ENCODE assay signal across 28 cellular contexts in the genomic region with DNA sequence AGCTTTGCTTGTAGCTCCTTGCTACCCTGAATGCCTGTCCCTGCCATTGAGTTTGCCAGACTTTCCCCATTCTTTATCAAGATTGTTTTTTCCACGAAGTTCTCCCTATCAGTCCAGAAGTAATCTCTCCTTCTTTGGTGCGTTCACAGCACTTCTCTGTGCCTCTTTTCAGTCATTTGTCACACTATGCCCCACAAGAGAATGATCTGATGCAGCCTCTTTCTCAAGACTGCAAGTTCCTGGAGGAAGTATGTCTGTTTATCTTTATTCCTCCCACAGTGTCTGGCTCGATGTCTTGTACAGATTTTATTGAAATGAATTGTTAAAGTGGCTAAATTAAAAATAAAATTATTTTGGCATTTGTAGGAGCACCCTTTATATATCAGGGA.
DNase-seq lines count a peak whose midpoint lies in the region; TF ChIP-seq lines count a peak whose summit lies in the region.
"Had no signal": no experiment of that assay in that cellular context is flagged by ENCODE, and none has a peak within 500 bp of the region (broad histone marks: within the 10 kb centered on the region; RNA-seq: fewer than 3 reads in every experiment).

No MANE protein-coding gene starts in this region.

- H3K79me2 ChIP-seq in GM23248 (ENCODE audit: insufficient read depth): no peaks in the 10 kb centered on the region
- H3K79me2 ChIP-seq in smooth muscle cell (ENCODE audit: low read depth): no peaks in the 10 kb centered on the region

- H3K4me2 ChIP-seq in GM23248 (ENCODE audit: unreplicated experiment): peak overlapping the region; percentile 56
- peak overlapping the region; percentile 73 for H3K4me2 ChIP-seq in smooth muscle cell

- H3K9ac ChIP-seq in GM23248 (no peak overlapping the region), adipocyte (ENCODE audit: low read length) (peak overlapping the region; percentile 23), smooth muscle cell (ENCODE audit: low read depth) (peak overlapping the region; percentile 73)

- H3K4me3 ChIP-seq in GM23248 (peak overlapping the region; percentile 36; the same call in 1 of the 2 replicates), adipocyte (ENCODE audit: low read length) (peak overlapping the region; percentile 52), fibroblast of pulmonary artery (replicated peaks; ENCODE audit: low read depth, low read length) (no peak overlapping the region), smooth muscle cell (no peak overlapping the region), breast epithelium (no peak overlapping the region)
- H3K4me3 ChIP-seq: dorsolateral prefrontal cortex, GM12878, left ventricle myocardium inferior, ovary, thyroid gland had no signal

- H4K20me1 ChIP-seq in GM23248 (ENCODE audit: insufficient read depth) (no peaks in the 10 kb centered on the region), smooth muscle cell (ENCODE audit: low read depth) (no peaks in the 10 kb centered on the region)

- H3K27ac ChIP-seq in GM23248: peak overlapping the region; percentile 31
- peak overlapping the region; percentile 89 for H3K27ac ChIP-seq in smooth muscle cell (ENCODE audit: low read depth)
- H3K27ac ChIP-seq in breast epithelium: no peak overlapping the region
- H3K27ac ChIP-seq: dorsolateral prefrontal cortex, foreskin keratinocyte, left ventricle myocardium inferior, ovary, thyroid gland had no signal

- H3F3A ChIP-seq in GM23248 (ENCODE audit: insufficient read depth) (peaks cover 25% of the 10 kb centered on the region; the same call in 1 of the 2 replicates), smooth muscle cell (ENCODE audit: low read depth) (peaks cover 3% of the 10 kb centered on the region)

- peak; percentile 42 for DNase-seq in GM23248
- peak; percentile 47 for DNase-seq in adipocyte (ENCODE audit: low read depth)
- DNase-seq in fibroblast of pulmonary artery (ENCODE audit: low read depth): peak; percentile 31
- no peak for DNase-seq in smooth muscle cell (lab: John Stamatoyannopoulos, UW; ENCODE audit: unreplicated experiment)
- no peak for DNase-seq in NCI-H2107 (lab: John Stamatoyannopoulos, UW)
- DNase-seq in GDM1 (lab: John Stamatoyannopoulos, UW): no peak
- DNase-seq in breast epithelium (ENCODE audit: low spot score in 2 of 2): no peak
- no peak for DNase-seq in NCI-H1105 (lab: John Stamatoyannopoulos, UW)
- DNase-seq: activated B cell treated with CpG ODN at 0.5 μM for 24 hours; activated naive CD4-positive, alpha-beta T cell treated with anti-CD3 and anti-CD28 coated beads, Interleukin-2, amount 50 U/mL, for 16 hours; AML-193; anterior cingulate cortex; CD8-positive, alpha-beta T cell; central memory CD4-positive, alpha-beta T cell; dorsolateral prefrontal cortex; H9; hippocampal formation; immature natural killer cell; left ventricle myocardium inferior; midbrain; NCI-H1048; NCI-H1930; NCI-H2227 treated with DMSO at 0.1 percent for 48 hours; ovary; right cardiac atrium; thyroid gland had no signal

- H3K9me2 ChIP-seq in GM23248 (ENCODE audit: insufficient read depth): no peaks in the 10 kb centered on the region

- in situ Hi-C loops in GM23248 (cut with MboI): no loop called here

- intact Hi-C loops in breast epithelium (cut with DNase I; ENCODE audit: low total_unique reads): no loop called here

- peak overlapping the region; percentile 50 for H2AFZ ChIP-seq in GM23248
- peak overlapping the region; percentile 46 for H2AFZ ChIP-seq in smooth muscle cell (ENCODE audit: low read depth)

- no peaks in the 10 kb centered on the region for H3K36me3 ChIP-seq in GM23248 (ENCODE audit: low read depth)
- H3K36me3 ChIP-seq in adipocyte (ENCODE audit: control insufficient read depth, insufficient read depth, low read length, severe bottlenecking): no peaks in the 10 kb centered on the region
- no peaks in the 10 kb centered on the region for H3K36me3 ChIP-seq in smooth muscle cell (ENCODE audit: low read depth)
- H3K36me3 ChIP-seq in breast epithelium: no peaks in the 10 kb centered on the region
- H3K36me3 ChIP-seq: left ventricle myocardium inferior, ovary, thyroid gland had no signal

- no peaks in the 10 kb centered on the region for H3K9me3 ChIP-seq in GM23248 (ENCODE audit: low read depth)
- H3K9me3 ChIP-seq in adipocyte (ENCODE audit: control insufficient read depth, low read length): no peaks in the 10 kb centered on the region
- no peaks in the 10 kb centered on the region for H3K9me3 ChIP-seq in smooth muscle cell (replicated peaks; ENCODE audit: low read depth)
- H3K9me3 ChIP-seq in breast epithelium: no peaks in the 10 kb centered on the region
- H3K9me3 ChIP-seq: left ventricle myocardium inferior, ovary, thyroid gland had no signal

- TF ChIP-seq CTCF in fibroblast of pulmonary artery (IDR thresholded peaks at IDR 0.05; ENCODE audit: low read length, missing control alignments): no peak
- TF ChIP-seq CTCF in smooth muscle cell (IDR thresholded peaks at IDR 0.05; ENCODE audit: borderline replicate concordance, insufficient read depth, poor library complexity, severe bottlenecking): no peak
- TF ChIP-seq CTCF in breast epithelium (IDR thresholded peaks at IDR 0.05): no peak

- 41 to 47% methylated on average over 3 of the region's 3 CpGs for WGBS in GM23248 (ENCODE audit: low coverage in 1 of 2, low lambda C conversion rate in 2 of 2, missing lambda C conversion rate in 2 of 2), 2 experiments
- WGBS in smooth muscle cell (ENCODE audit: low lambda C conversion rate): 14% methylated on average over 3 of the region's 3 CpGs

- TF ChIP-seq POLR2A in breast epithelium (IDR thresholded peaks at IDR 0.05): no peak

- H3K27me3 ChIP-seq in GM23248 (replicated peaks; ENCODE audit: insufficient read depth) (no peaks in the 10 kb centered on the region), adipocyte (replicated peaks; ENCODE audit: control insufficient read depth, insufficient read depth, low read length) (no peaks in the 10 kb centered on the region), smooth muscle cell (ENCODE audit: low read depth) (no peaks in the 10 kb centered on the region), breast epithelium (no peaks in the 10 kb centered on the region)
- H3K27me3 ChIP-seq: dorsolateral prefrontal cortex, foreskin keratinocyte, ovary, thyroid gland had no signal

- H3K4me1 ChIP-seq in GM23248 (ENCODE audit: insufficient read depth) (peaks cover 34% of the 10 kb centered on the region), adipocyte (ENCODE audit: control insufficient read depth, insufficient read depth, low read length) (peaks cover 11% of the 10 kb centered on the region), smooth muscle cell (ENCODE audit: low read depth) (peaks cover 15% of the 10 kb centered on the region), breast epithelium (peaks cover 0 to 7% of the 10 kb centered on the region in 2 donors)

Comparison
In these comparisons a context has a peak if more than half of its experiments do, and no peak if none do; other contexts are left out.
1. DNase-seq: peak in GM23248 (single experiment), adipocyte (single experiment) and fibroblast of pulmonary artery (single experiment); none in smooth muscle cell (single experiment), NCI-H2107 (single experiment), GDM1 (single experiment), breast epithelium (0 of 2) and NCI-H1105 (single experiment).
2. H3K27ac ChIP-seq: peak in GM23248 (single experiment) and smooth muscle cell (single experiment); none in breast epithelium (0 of 2).
3. H3K4me3 ChIP-seq: peak in GM23248 (single experiment) and adipocyte (single experiment); none in fibroblast of pulmonary artery (single experiment), smooth muscle cell (single experiment) and breast epithelium (0 of 3).